In genomic region chr2:129849559-129850160, GRCh38 we compare ENCODE assay signal across 1 cellular context.
TF ChIP-seq lines count a peak whose summit lies in the region.

No MANE protein-coding gene starts in this region.

TF ChIP-seq in K562, 482 proteins besides CTCF, POLR2A, EP300 and RAD21 (continued from another document):
- TF ChIP-seq CHD7 (IDR thresholded peaks at IDR 0.05; ENCODE audit: low read depth, low read length) = no peak
- no peak for TF ChIP-seq CHD4 (IDR thresholded peaks at IDR 0.05; ENCODE audit: insufficient read depth, insufficient replicate concordance, low read depth, low read length, poor library complexity, severe bottlenecking)
